ENCODE assay signal across 8 cellular contexts in genomic region chr6:133817460-133818047, GRCh38.
DNase-seq lines count a peak whose midpoint lies in the region; ATAC-seq, FAIRE-seq and TF ChIP-seq lines count a peak whose summit lies in the region.

No MANE protein-coding gene starts in this region.

- H3K4me3 ChIP-seq in GM23338 (no peak overlapping the region), SJCRH30 (no peak overlapping the region), choroid plexus epithelial cell (ENCODE audit: low read depth, low read length) (no peak overlapping the region), smooth muscle cell (no peak overlapping the region)

- ATAC-seq in GM23338: peak; percentile 87

- H4K20me1 ChIP-seq in GM23338 (replicated peaks; ENCODE audit: insufficient read depth) (no peaks in the 10 kb centered on the region), smooth muscle cell (ENCODE audit: low read depth) (no peaks in the 10 kb centered on the region)

- H3K27me3 ChIP-seq in GM23338 (ENCODE audit: insufficient read depth): no peaks in the 10 kb centered on the region
- no peaks in the 10 kb centered on the region; the same call in 1 of the 2 replicates for H3K27me3 ChIP-seq in SJCRH30
- H3K27me3 ChIP-seq in smooth muscle cell (ENCODE audit: low read depth): no peaks in the 10 kb centered on the region

- H3K4me3 Mint-ChIP-seq in GM23338: no peak overlapping the region

- H3K79me2 ChIP-seq in GM23338 (replicated peaks; ENCODE audit: insufficient read depth) (no peaks in the 10 kb centered on the region), smooth muscle cell (ENCODE audit: low read depth) (no peaks in the 10 kb centered on the region)

- peaks cover 3% of the 10 kb centered on the region for H3K27me3 Mint-ChIP-seq in GM23338 (ENCODE audit: insufficient read depth, low read depth, poor library complexity)

- H3K4me1 ChIP-seq in GM23338 (ENCODE audit: insufficient read depth) (no peaks in the 10 kb centered on the region), SJCRH30 (no peaks in the 10 kb centered on the region), smooth muscle cell (ENCODE audit: low read depth) (no peaks in the 10 kb centered on the region)

- FAIRE-seq in D721Med (lab: Jason Lieb, UNC): no peak

- DNase-seq in D721Med (ENCODE audit: insufficient read length, low spot score) (no peak), GM23338 (ENCODE audit: low spot score) (peak; percentile 84), SJCRH30 (peak; percentile 25 to 44), choroid plexus epithelial cell (ENCODE audit: low read depth) (no peak), smooth muscle cell (lab: John Stamatoyannopoulos, UW; ENCODE audit: unreplicated experiment) (no peak), H4 (ENCODE audit: low spot score) (no peak), foreskin melanocyte (no peak), ureter (ENCODE audit: low spot score) (no peak)

- peaks cover 3% of the 10 kb centered on the region; the same call in 1 of the 3 replicates for H3K36me3 Mint-ChIP-seq in GM23338 (ENCODE audit: low read depth)

- peaks cover 3% of the 10 kb centered on the region; the same call in 2 of the 3 replicates for H3K9me3 Mint-ChIP-seq in GM23338

- TF ChIP-seq CTCF in D721Med (IDR thresholded peaks at IDR 0.05; ENCODE audit: insufficient read depth, missing control alignments) (peak; percentile 45), GM23338 (conservative IDR thresholded peaks at IDR 0.05; ENCODE audit: low read depth in 2 of 2) (peak; percentile 84 to 89), choroid plexus epithelial cell (conservative IDR thresholded peaks at IDR 0.05; ENCODE audit: low read depth, low read length) (peak; percentile 66), smooth muscle cell (IDR thresholded peaks at IDR 0.05; ENCODE audit: borderline replicate concordance, insufficient read depth, poor library complexity, severe bottlenecking) (peak; percentile 74)

- H3K9me2 ChIP-seq in GM23338 (ENCODE audit: insufficient read depth): no peaks in the 10 kb centered on the region

- H3K4me2 ChIP-seq in GM23338 (no peak overlapping the region), smooth muscle cell (no peak overlapping the region)

- H3K27ac Mint-ChIP-seq in GM23338: no peak overlapping the region

- 61% methylated on average over 9 of the region's 9 CpGs for WGBS in smooth muscle cell (ENCODE audit: low lambda C conversion rate)

- H3K9me3 ChIP-seq in SJCRH30 (replicated peaks): no peaks in the 10 kb centered on the region
- H3K9me3 ChIP-seq in smooth muscle cell (replicated peaks; ENCODE audit: low read depth): no peaks in the 10 kb centered on the region

- H3K27ac ChIP-seq in GM23338 (ENCODE audit: low read depth): no peak overlapping the region
- no peak overlapping the region for H3K27ac ChIP-seq in SJCRH30
- no peak overlapping the region for H3K27ac ChIP-seq in smooth muscle cell (ENCODE audit: low read depth)

- H3K9ac ChIP-seq in smooth muscle cell (ENCODE audit: low read depth): no peak overlapping the region

- peaks cover 2% of the 10 kb centered on the region; the same call in 1 of the 3 replicates for H3K4me1 Mint-ChIP-seq in GM23338

- H2AFZ ChIP-seq in GM23338 (no peak overlapping the region), smooth muscle cell (ENCODE audit: low read depth) (no peak overlapping the region)

- H3K36me3 ChIP-seq in GM23338 (ENCODE audit: insufficient read depth) (no peaks in the 10 kb centered on the region), SJCRH30 (no peaks in the 10 kb centered on the region), smooth muscle cell (ENCODE audit: low read depth) (no peaks in the 10 kb centered on the region)

- no peaks in the 10 kb centered on the region for H3F3A ChIP-seq in GM23338 (replicated peaks; ENCODE audit: low read depth)
- no peaks in the 10 kb centered on the region for H3F3A ChIP-seq in smooth muscle cell (ENCODE audit: low read depth)

TF ChIP-seq in GM23338, 12 proteins besides CTCF, POLR2A, EP300 and RAD21 (continues in another document):
- no peak for TF ChIP-seq EZH2 (IDR thresholded peaks at IDR 0.05; ENCODE audit: low read depth, unreplicated experiment)
- no peak for TF ChIP-seq REST (IDR thresholded peaks at IDR 0.05; ENCODE audit: unreplicated experiment)
- TF ChIP-seq EZH2phosphoT487 (IDR thresholded peaks at IDR 0.05; ENCODE audit: unreplicated experiment): no peak
- TF ChIP-seq POLR2AphosphoS5 (IDR thresholded peaks at IDR 0.05; ENCODE audit: low read depth): no peak
- no peak for TF ChIP-seq STAT1 (IDR thresholded peaks at IDR 0.05; ENCODE audit: unreplicated experiment)
- no peak for TF ChIP-seq NANOG (IDR thresholded peaks at IDR 0.05; ENCODE audit: borderline replicate concordance)
- no peak for TF ChIP-seq ETS1 (IDR thresholded peaks at IDR 0.05)
- TF ChIP-seq JUNB (IDR thresholded peaks at IDR 0.05; ENCODE audit: unreplicated experiment): no peak

Comparison
In these comparisons a context has a peak if more than half of its experiments do, and no peak if none do; other contexts are left out.
1. DNase-seq: peak in GM23338 (single experiment) and SJCRH30 (2 of 2); none in D721Med (single experiment), choroid plexus epithelial cell (single experiment), smooth muscle cell (single experiment), H4 (single experiment), foreskin melanocyte (single experiment) and ureter (single experiment).
2. Peak in every context shown above with its lines, with median percentiles within 50 percentile points of each other: CTCF ChIP-seq.